8 cellular contexts compared by ENCODE assay signal in genomic region chrX:135974279-135974856, GRCh38. TPM values are rescaled to one million over a fixed set of nuclear protein-coding genes. Genes with fewer than 3 reads are reported as not detected.
DNase-seq lines count a peak whose midpoint lies in the region; ATAC-seq, FAIRE-seq and TF ChIP-seq lines count a peak whose summit lies in the region.

No MANE protein-coding gene starts in this region.

- no peak overlapping the region for H2BK12ac ChIP-seq in H1 (ENCODE audit: low read depth, low read length)

- no peak overlapping the region for H3K18ac ChIP-seq in H1 (ENCODE audit: extremely low read depth, low read length)

- H4K20me1 ChIP-seq in H1 (replicated peaks in 1 of 2; ENCODE audit: control insufficient read depth in 1 of 2, insufficient read depth in 2 of 2, low read length in 2 of 2): peaks cover 0 to 1% of the 10 kb centered on the region in 2 experiments

- no peak overlapping the region for H2BK120ac ChIP-seq in H1 (replicated peaks; ENCODE audit: low read depth, low read length)

- no peak overlapping the region for H3K9ac ChIP-seq in H1 (replicated peaks in 1 of 4; ENCODE audit: extremely low read depth in 1 of 4, low read depth in 3 of 4, low read length in 3 of 4)

- no peak for TF ChIP-seq CTCF in H1 (IDR thresholded peaks at IDR 0.05; ENCODE audit: control extremely low read depth in 1 of 3, insufficient read depth in 1 of 3, low read depth in 1 of 3, low read length in 3 of 3)

- peaks cover 0 to 3% (median 0%) of the 10 kb centered on the region in 4 experiments; a peak in 1 of 8 replicates for H3K36me3 ChIP-seq in H1 (ENCODE audit: control insufficient read depth in 2 of 4, insufficient read depth in 4 of 4, low read length in 3 of 4)

- H3K27ac ChIP-seq in H1 (ENCODE audit: low read depth, low read length): no peak overlapping the region

- H3K4me1 ChIP-seq in H1 (replicated peaks in 1 of 4; ENCODE audit: control insufficient read depth in 3 of 4, insufficient read depth in 4 of 4, low read length in 3 of 4) (no peaks in the 10 kb centered on the region; a peak in 3 of 7 replicates), mononuclear cell (ENCODE audit: insufficient read depth, low read length) (peaks cover 18% of the 10 kb centered on the region)

- H3K4ac ChIP-seq in H1 (replicated peaks; ENCODE audit: insufficient read length, low read depth, low read length): no peak overlapping the region

- no peak overlapping the region for H2BK5ac ChIP-seq in H1 (ENCODE audit: low read depth, low read length)

- TF ChIP-seq POLR2A in H1 (IDR thresholded peaks at IDR 0.05; ENCODE audit: control extremely low read depth in 1 of 2, low read depth in 2 of 2, low read length in 2 of 2): no peak

- FAIRE-seq in H1 (lab: Jason Lieb, UNC) (no peak), HTR-8/SVneo (lab: Jason Lieb, UNC) (no peak)

- H2BK15ac ChIP-seq in H1 (ENCODE audit: low read length): no peak overlapping the region

- WGBS in H1 (ENCODE audit: extremely low coverage in 1 of 2, insufficient coverage in 1 of 2, insufficient read length in 1 of 2, insufficient replicate concordance in 2 of 2, low coverage in 1 of 2, low lambda C conversion rate in 2 of 2, missing lambda C conversion rate in 1 of 2), 2 experiments: 5% methylated on average over 3 of the region's 32 CpGs; no CpG with 5 or more reads in 1 of the 2 experiments

- H3K56ac ChIP-seq in H1 (replicated peaks; ENCODE audit: insufficient read length, low read depth, low read length): no peak overlapping the region

- H4K5ac ChIP-seq in H1 (ENCODE audit: insufficient read length, low read depth, low read length): no peak overlapping the region

- no peak overlapping the region for H2BK20ac ChIP-seq in H1 (ENCODE audit: low read length)

- CTCF ChIA-PET in H1 (lab: Charles Lee; ENCODE audit: partially characterized antibody): no interaction called here

- no peak overlapping the region for H3K14ac ChIP-seq in H1 (ENCODE audit: insufficient read length)

- peaks cover 8 to 25% of the 10 kb centered on the region in 2 experiments; a peak in 3 of 4 replicates for H3K79me2 ChIP-seq in H1 (ENCODE audit: control insufficient read depth in 1 of 2, insufficient read depth in 2 of 2, low read length in 2 of 2)

- H3K23me2 ChIP-seq in H1 (ENCODE audit: low read depth, low read length): peaks cover 5% of the 10 kb centered on the region; the same call in 1 of the 2 replicates

- POLR2A ChIA-PET in H1 (lab: Charles Lee; ENCODE audit: partially characterized antibody): interaction anchor here (1.1 to 2.9 kb wide), 2 partner anchors 10 to 11 kb away, joined by 4 to 14 read pairs; partner anchors contain the start of gene SLC9A6

- H3K4me2 ChIP-seq in H1 (ENCODE audit: insufficient read depth in 1 of 2, low read depth in 2 of 2, low read length in 2 of 2): peak overlapping the region; percentile 59 to 98

- no peak for ATAC-seq in HG02571 (IDR thresholded peaks at IDR 0.05; ENCODE audit: unreplicated experiment)

- H3K27me3 ChIP-seq in H1 (replicated peaks in 1 of 4; ENCODE audit: control insufficient read depth in 3 of 4, extremely low read depth in 1 of 4, insufficient read depth in 3 of 4, low read length in 3 of 4) (no peaks in the 10 kb centered on the region), mononuclear cell (ENCODE audit: insufficient read depth, low read length) (no peaks in the 10 kb centered on the region)

- DNase-seq in ELR (ENCODE audit: low read depth) (peak; percentile 67), NCI-H1092 treated with DMSO at 0.1 percent for 48 hours (lab: John Stamatoyannopoulos, UW) (peak; percentile 31), H1 (ENCODE audit: low read depth in 1 of 2, low spot score in 2 of 2) (peak in 1 of 2 experiments; percentile 48), HTR-8/SVneo (ENCODE audit: insufficient read length, low spot score) (no peak)
- DNase-seq in activated CD4-positive, alpha-beta T cell treated with anti-CD3 and anti-CD28 coated beads, Interleukin-2, amount 50 U/mL, for 48 hours: peak; percentile 57 to 59
- peak; percentile 43 to 45 for DNase-seq in stimulated activated CD8-positive, alpha-beta memory T cell treated with anti-CD3 and anti-CD28 coated beads, Interleukin-2, amount 100 ng/mL, for 48 hours (ENCODE audit: low read depth in 2 of 2)

- H3K79me1 ChIP-seq in H1 (ENCODE audit: low read depth, low read length): no peaks in the 10 kb centered on the region

- no peaks in the 10 kb centered on the region for H3K9me3 ChIP-seq in H1 (ENCODE audit: insufficient read depth in 2 of 2, low read depth in 1 of 2, low read length in 1 of 2)
- no peaks in the 10 kb centered on the region for H3K9me3 ChIP-seq in mononuclear cell (ENCODE audit: low read depth, low read length)

- no peak overlapping the region for H4K91ac ChIP-seq in H1 (replicated peaks; ENCODE audit: insufficient read length, low read length)

- H2AK5ac ChIP-seq in H1 (ENCODE audit: low read depth, low read length): no peak overlapping the region

- TF ChIP-seq RAD21 in H1 (IDR thresholded peaks at IDR 0.05 in 1 of 2, conservative IDR thresholded peaks at IDR 0.05 in 1 of 2; ENCODE audit: low read depth in 2 of 2, low read length in 2 of 2): no peak

- H3K23ac ChIP-seq in H1 (ENCODE audit: insufficient read length): no peak overlapping the region

- H4K8ac ChIP-seq in H1 (ENCODE audit: extremely low read depth, insufficient read depth, low read length): no peak overlapping the region

- TF ChIP-seq EP300 in H1 (IDR thresholded peaks at IDR 0.05; ENCODE audit: borderline replicate concordance in 1 of 2, low read depth in 2 of 2, low read length in 2 of 2): no peak

- H3K4me3 ChIP-seq in H1 (ENCODE audit: extremely low read depth in 1 of 4, insufficient read depth in 2 of 4, low read depth in 3 of 4, low read length in 4 of 4): peak overlapping the region; percentile 34 to 52 (median 44); a peak in 7 of 8 replicates
- peak overlapping the region; percentile 28 for H3K4me3 ChIP-seq in mononuclear cell (ENCODE audit: low read length)

- H2AFZ ChIP-seq in H1 (ENCODE audit: low read length): no peak overlapping the region

TF ChIP-seq in H1, 55 proteins besides CTCF, POLR2A, EP300 and RAD21:
- no peak for TF ChIP-seq HDAC2 (IDR thresholded peaks at IDR 0.05; ENCODE audit: borderline replicate concordance in 1 of 2, low read depth in 2 of 2, low read length in 2 of 2)
- no peak for TF ChIP-seq TCF12 (IDR thresholded peaks at IDR 0.05; ENCODE audit: low read depth, low read length)
- TF ChIP-seq TAF1 (IDR thresholded peaks at IDR 0.05; ENCODE audit: low read depth, low read length): no peak
- no peak for TF ChIP-seq ZNF274 (IDR thresholded peaks at IDR 0.05; ENCODE audit: borderline replicate concordance, extremely low read depth, low read length)
- no peak for TF ChIP-seq POLR2AphosphoS5 (IDR thresholded peaks at IDR 0.05; ENCODE audit: low read depth, low read length)
- no peak for TF ChIP-seq CREB1 (IDR thresholded peaks at IDR 0.05)
- TF ChIP-seq SRF (IDR thresholded peaks at IDR 0.05; ENCODE audit: low read depth, low read length): no peak
- TF ChIP-seq HDAC6 (IDR thresholded peaks at IDR 0.05; ENCODE audit: low read depth, low read length): no peak
- TF ChIP-seq NRF1 (IDR thresholded peaks at IDR 0.05; ENCODE audit: low read depth, low read length): no peak
- no peak for TF ChIP-seq CHD2 (IDR thresholded peaks at IDR 0.05; ENCODE audit: low read length)
- no peak for TF ChIP-seq KDM4A (IDR thresholded peaks at IDR 0.05; ENCODE audit: low read depth, low read length, severe bottlenecking)
- no peak for TF ChIP-seq SP1 (IDR thresholded peaks at IDR 0.05; ENCODE audit: low read depth, low read length)

RNA-seq across cellular contexts. Expression of gene MMGT1, which starts 0.6 kb away (rescaled TPM):
- 19.1 and 20.5 TPM in 2 replicates for total RNA-seq in H1 (2021; fragmentation: NEBNext Ultra II Directional; extraction: Animal tissue kit (Norgen Biotek cat#: 25700))
- polyA plus RNA-seq in H1 (2011; rRNA removed): 6.3 and 10.0 TPM in 2 replicates
- 10.3 TPM for polyA plus RNA-seq in H1 (2011; cell fraction: cytosol; rRNA removed)
- 2.1 TPM for polyA plus RNA-seq in H1 (2011; cell fraction: nucleus; rRNA removed)
- 5.5 to 10.2 TPM (median 7.4 TPM) in 4 replicates for polyA plus RNA-seq in H1 (2012, experiment 1 of 2)
- polyA plus RNA-seq in H1 (2012, experiment 2 of 2): 2.2 TPM
- 21.3 TPM for polyA plus RNA-seq in H1 (2013, experiment 1 of 2)
- polyA plus RNA-seq in H1 (2013, experiment 2 of 2): 27.0 TPM
- 12.8 and 15.2 TPM in 2 replicates for polyA minus RNA-seq in H1 (2011; rRNA and poly(A)+ RNA removed)
- polyA minus RNA-seq in H1 (2011; cell fraction: cytosol; rRNA and poly(A)+ RNA removed): 9.2 TPM
- polyA minus RNA-seq in H1 (2011; cell fraction: nucleus; rRNA and poly(A)+ RNA removed): 7.7 TPM
- 36.6 TPM for total RNA-seq in mononuclear cell

RNA-seq across cellular contexts. Expression of gene SLC9A6, which starts 10.9 kb away (rescaled TPM):
- 12.2 and 14.1 TPM in 2 replicates for total RNA-seq in H1 (2021; fragmentation: NEBNext Ultra II Directional; extraction: Animal tissue kit (Norgen Biotek cat#: 25700))
- polyA plus RNA-seq in H1 (2011; rRNA removed): 5.6 and 8.0 TPM in 2 replicates
- 7.4 TPM for polyA plus RNA-seq in H1 (2011; cell fraction: cytosol; rRNA removed)
- 3.7 TPM for polyA plus RNA-seq in H1 (2011; cell fraction: nucleus; rRNA removed)
- 6.3 to 8.3 TPM (median 7.8 TPM) in 4 replicates for polyA plus RNA-seq in H1 (2012, experiment 1 of 2)
- 0.80 TPM for polyA plus RNA-seq in H1 (2012, experiment 2 of 2)
- 10.1 TPM for polyA plus RNA-seq in H1 (2013, experiment 1 of 2)
- 11.3 TPM for polyA plus RNA-seq in H1 (2013, experiment 2 of 2)
- polyA minus RNA-seq in H1 (2011; rRNA and poly(A)+ RNA removed): 19.0 and 25.7 TPM in 2 replicates
- polyA minus RNA-seq in H1 (2011; cell fraction: cytosol; rRNA and poly(A)+ RNA removed): 7.9 TPM
- polyA minus RNA-seq in H1 (2011; cell fraction: nucleus; rRNA and poly(A)+ RNA removed): 12.4 TPM
- 21.7 TPM for total RNA-seq in mononuclear cell
